ENCODE assay signal across 19 cellular contexts in genomic region chr7:90916319-90916718, GRCh38.
DNase-seq lines count a peak whose midpoint lies in the region; ATAC-seq, FAIRE-seq and TF ChIP-seq lines count a peak whose summit lies in the region.
"Had no signal": no experiment of that assay in that cellular context is flagged by ENCODE, and none has a peak within 500 bp of the region (broad histone marks: within the 10 kb centered on the region; RNA-seq: fewer than 3 reads in every experiment).

No MANE protein-coding gene starts in this region.

- intact Hi-C loops in right cardiac atrium (cut with DNase I): no loop called here

- H3K27ac Mint-ChIP-seq in H9 (0 out of 7 replicates have a peak overlapping the region, but pooled peaks of 1 of the 3 experiments have one; percentile 28), astrocyte (ENCODE audit: unreplicated experiment) (no peak overlapping the region)
- H3K27ac Mint-ChIP-seq: CD4-positive, alpha-beta memory T cell had no signal

- no peak for ATAC-seq in GM21381 (IDR thresholded peaks at IDR 0.05; ENCODE audit: unreplicated experiment)
- ATAC-seq in HG03469 (IDR thresholded peaks at IDR 0.05; ENCODE audit: unreplicated experiment): no peak
- no peak for ATAC-seq in right cardiac atrium
- ATAC-seq: A549, HCT116 had no signal

- H2BK12ac ChIP-seq in H9 (ENCODE audit: insufficient read length, low read depth, low read length): no peak overlapping the region

- H3K4me1 Mint-ChIP-seq in H9 (peaks cover 3 to 9% of the 10 kb centered on the region in 2 experiments), astrocyte (ENCODE audit: low read depth, unreplicated experiment) (no peaks in the 10 kb centered on the region)
- H3K4me1 Mint-ChIP-seq: CD4-positive, alpha-beta memory T cell had no signal

- H3K4ac ChIP-seq in H9 (ENCODE audit: low read depth, low read length): no peak overlapping the region
- no peak overlapping the region for H3K4ac ChIP-seq in mesendoderm (ENCODE audit: low read depth, low read length)

- no peak overlapping the region for H3T11ph ChIP-seq in H9 (ENCODE audit: low read length)

- H3K4me1 ChIP-seq in H9 (ENCODE audit: insufficient read depth, low read length): no peaks in the 10 kb centered on the region
- H3K4me1 ChIP-seq in astrocyte (ENCODE audit: insufficient read depth, low read length): no peaks in the 10 kb centered on the region
- H3K4me1 ChIP-seq in mesendoderm (ENCODE audit: control insufficient read depth, low read depth, low read length): no peaks in the 10 kb centered on the region
- peaks cover 2% of the 10 kb centered on the region for H3K4me1 ChIP-seq in right cardiac atrium (ENCODE audit: control insufficient read depth, insufficient read depth, low read length)
- H3K4me1 ChIP-seq: A549 had no signal

- H2BK15ac ChIP-seq in H9 (ENCODE audit: low read depth, low read length) (no peak overlapping the region), mesendoderm (replicated peaks; ENCODE audit: low read depth) (no peak overlapping the region)

- no peak for TF ChIP-seq CTCF in H9 (conservative IDR thresholded peaks at IDR 0.05)
- no peak for TF ChIP-seq CTCF in astrocyte (IDR thresholded peaks at IDR 0.05; ENCODE audit: insufficient read depth, low read depth, low read length)
- TF ChIP-seq CTCF in fibroblast of the aortic adventitia (IDR thresholded peaks at IDR 0.05; ENCODE audit: insufficient read depth, low read length): no peak

- DNase-seq in H9 (no peak), astrocyte (ENCODE audit: low read depth) (peak; percentile 25), fibroblast of the aortic adventitia (ENCODE audit: low read depth) (peak; percentile 22), mesendoderm (peak; percentile 19), right cardiac atrium (no peak)
- DNase-seq: 8988T; Calu3; CD4-positive, alpha-beta memory T cell; COR-L47; DMS53; DMS79 treated with DMSO at 0.1 percent for 48 hours; GF-D8; GM23248; H7 had no signal

- H3K4me3 Mint-ChIP-seq in H9 (no peak overlapping the region), astrocyte (ENCODE audit: unreplicated experiment) (no peak overlapping the region)
- H3K4me3 Mint-ChIP-seq: CD4-positive, alpha-beta memory T cell had no signal

- no peak for FAIRE-seq in astrocyte (lab: Jason Lieb, UNC)
- FAIRE-seq: GM12892 had no signal

- H3K36me3 Mint-ChIP-seq in H9 (ENCODE audit: insufficient read depth in 1 of 3, low read depth in 3 of 3): peaks cover 0 to 8% (median 2%) of the 10 kb centered on the region in 3 experiments; a peak in 4 of 7 replicates
- H3K36me3 Mint-ChIP-seq in astrocyte (ENCODE audit: low read depth, unreplicated experiment): peaks cover 2% of the 10 kb centered on the region
- H3K36me3 Mint-ChIP-seq: CD4-positive, alpha-beta memory T cell had no signal

- H3K9ac ChIP-seq in H9 (ENCODE audit: extremely low read depth, insufficient read length, low read length) (no peak overlapping the region), astrocyte (ENCODE audit: low read length) (no peak overlapping the region), mesendoderm (ENCODE audit: low read length) (no peak overlapping the region)
- H3K9ac ChIP-seq: GM23248 had no signal

- no CpG with 5 or more reads among the region's 4 CpGs for WGBS in H9 (ENCODE audit: extremely low coverage, insufficient read length, low lambda C conversion rate)
- no CpG with 5 or more reads among the region's 4 CpGs for WGBS in mesendoderm (ENCODE audit: extremely low coverage, insufficient coverage, low lambda C conversion rate)
- 65% methylated on average over 4 of the region's 4 CpGs for WGBS in right cardiac atrium

- H2BK5ac ChIP-seq in H9 (ENCODE audit: insufficient read length, low read length) (no peak overlapping the region), mesendoderm (ENCODE audit: low read length) (no peak overlapping the region)

- no peak overlapping the region for H2AFZ ChIP-seq in H9 (ENCODE audit: low read length)
- no peak overlapping the region for H2AFZ ChIP-seq in astrocyte (ENCODE audit: low read depth, low read length)
- H2AFZ ChIP-seq: GM23248 had no signal

- H3K9me3 Mint-ChIP-seq in H9: no peaks in the 10 kb centered on the region
- no peaks in the 10 kb centered on the region for H3K9me3 Mint-ChIP-seq in astrocyte (ENCODE audit: unreplicated experiment)

- H3K27ac ChIP-seq in H9 (ENCODE audit: insufficient read length, low read depth, low read length) (peak overlapping the region; percentile 56), astrocyte (ENCODE audit: low read depth, low read length) (no peak overlapping the region), mesendoderm (ENCODE audit: low read depth, low read length) (no peak overlapping the region), right cardiac atrium (ENCODE audit: low read length) (no peak overlapping the region)
- H3K27ac ChIP-seq: A549, GM23248 had no signal

- H3K56ac ChIP-seq in H9 (ENCODE audit: insufficient read length, low read depth, low read length) (no peak overlapping the region), mesendoderm (ENCODE audit: low read length) (no peak overlapping the region)

- H3K27me3 ChIP-seq in H9 (ENCODE audit: insufficient read depth, low read length) (no peaks in the 10 kb centered on the region), astrocyte (ENCODE audit: insufficient read depth, low read length) (no peaks in the 10 kb centered on the region), mesendoderm (ENCODE audit: insufficient read depth, low read length, poor library complexity) (no peaks in the 10 kb centered on the region), right cardiac atrium (ENCODE audit: control insufficient read depth, insufficient read depth) (no peaks in the 10 kb centered on the region)

- no peak overlapping the region for H2BK20ac ChIP-seq in H9 (ENCODE audit: low read depth, low read length, poor library complexity, severe bottlenecking)

- no peak overlapping the region for H4K8ac ChIP-seq in H9 (replicated peaks; ENCODE audit: insufficient read length, low read depth, low read length)
- no peak overlapping the region for H4K8ac ChIP-seq in mesendoderm (ENCODE audit: low read depth, low read length)

- H3K36me3 ChIP-seq in astrocyte (ENCODE audit: insufficient read depth, low read length): peaks cover 4% of the 10 kb centered on the region
- H3K36me3 ChIP-seq in mesendoderm (ENCODE audit: control insufficient read depth, insufficient read depth, low read length): no peaks in the 10 kb centered on the region

- H3K9me3 ChIP-seq in H9 (ENCODE audit: control insufficient read depth, low read depth, low read length) (no peaks in the 10 kb centered on the region), astrocyte (ENCODE audit: insufficient read depth, low read depth, low read length) (no peaks in the 10 kb centered on the region), right cardiac atrium (ENCODE audit: control insufficient read depth, low read length) (no peaks in the 10 kb centered on the region)
- H3K9me3 ChIP-seq: A549 had no signal

- H2BK120ac ChIP-seq in H9 (ENCODE audit: low read depth, low read length, poor library complexity, severe bottlenecking) (no peak overlapping the region), mesendoderm (ENCODE audit: low read depth, low read length) (no peak overlapping the region)

- H3K27me3 Mint-ChIP-seq in H9 (ENCODE audit: low read depth) (no peaks in the 10 kb centered on the region), astrocyte (ENCODE audit: low read depth, unreplicated experiment) (no peaks in the 10 kb centered on the region)
- H3K27me3 Mint-ChIP-seq: CD4-positive, alpha-beta memory T cell had no signal

- no peak overlapping the region for H3K23ac ChIP-seq in H9 (ENCODE audit: insufficient read length, low read depth, low read length)
- no peak overlapping the region for H3K23ac ChIP-seq in mesendoderm (ENCODE audit: low read length)

- H3K79me2 ChIP-seq in H9 (ENCODE audit: insufficient read depth, low read length): no peaks in the 10 kb centered on the region
- H3K79me2 ChIP-seq in astrocyte (ENCODE audit: insufficient read depth, low read length): no peaks in the 10 kb centered on the region
- no peaks in the 10 kb centered on the region for H3K79me2 ChIP-seq in mesendoderm (ENCODE audit: control insufficient read depth, insufficient read depth, low read length)

- H3K14ac ChIP-seq in H9 (ENCODE audit: insufficient read depth, low read length): no peak overlapping the region

- H2AK5ac ChIP-seq in H9 (ENCODE audit: insufficient read length, low read length) (no peak overlapping the region), mesendoderm (ENCODE audit: low read length) (no peak overlapping the region)

- H3K4me2 ChIP-seq in H9 (ENCODE audit: insufficient read depth, insufficient read length, low read length) (no peak overlapping the region), astrocyte (ENCODE audit: low read length) (no peak overlapping the region), mesendoderm (ENCODE audit: low read length) (no peak overlapping the region)
- H3K4me2 ChIP-seq: A549 had no signal

- H4K5ac ChIP-seq in H9 (ENCODE audit: insufficient read length, low read depth, low read length): no peak overlapping the region
- no peak overlapping the region for H4K5ac ChIP-seq in mesendoderm (ENCODE audit: low read length)

- H3K23me2 ChIP-seq in H9 (ENCODE audit: insufficient read length, low read depth, low read length, poor library complexity, severe bottlenecking): no peaks in the 10 kb centered on the region

- H4K91ac ChIP-seq in H9 (ENCODE audit: insufficient read length, low read depth, low read length): no peak overlapping the region

- no peaks in the 10 kb centered on the region for H4K20me1 ChIP-seq in H9 (ENCODE audit: control insufficient read depth, insufficient read depth, insufficient read length)
- H4K20me1 ChIP-seq in astrocyte (ENCODE audit: insufficient read depth, low read length): no peaks in the 10 kb centered on the region

- H3K79me1 ChIP-seq in H9 (ENCODE audit: insufficient read depth, low read depth, low read length, poor library complexity, severe bottlenecking) (no peaks in the 10 kb centered on the region), mesendoderm (ENCODE audit: low read length) (no peaks in the 10 kb centered on the region)

- H3K4me3 ChIP-seq in astrocyte (ENCODE audit: insufficient read depth, low read depth, low read length) (no peak overlapping the region), fibroblast of the aortic adventitia (ENCODE audit: low read depth, low read length) (no peak overlapping the region), mesendoderm (ENCODE audit: low read length) (no peak overlapping the region), right cardiac atrium (ENCODE audit: low read length) (no peak overlapping the region)
- H3K4me3 ChIP-seq: A549, GM23248 had no signal

- H3K18ac ChIP-seq in H9 (ENCODE audit: insufficient read length, low read depth, low read length): no peak overlapping the region
- H3K18ac ChIP-seq in mesendoderm (ENCODE audit: low read length): no peak overlapping the region

Comparison
In these comparisons a context has a peak if more than half of its experiments do, and no peak if none do; other contexts are left out.
1. DNase-seq: peak in astrocyte (single experiment), fibroblast of the aortic adventitia (single experiment) and mesendoderm (single experiment); none in H9 (single experiment) and right cardiac atrium (0 of 3).